ENCODE assay signal across 1 cellular context in the genomic region with DNA sequence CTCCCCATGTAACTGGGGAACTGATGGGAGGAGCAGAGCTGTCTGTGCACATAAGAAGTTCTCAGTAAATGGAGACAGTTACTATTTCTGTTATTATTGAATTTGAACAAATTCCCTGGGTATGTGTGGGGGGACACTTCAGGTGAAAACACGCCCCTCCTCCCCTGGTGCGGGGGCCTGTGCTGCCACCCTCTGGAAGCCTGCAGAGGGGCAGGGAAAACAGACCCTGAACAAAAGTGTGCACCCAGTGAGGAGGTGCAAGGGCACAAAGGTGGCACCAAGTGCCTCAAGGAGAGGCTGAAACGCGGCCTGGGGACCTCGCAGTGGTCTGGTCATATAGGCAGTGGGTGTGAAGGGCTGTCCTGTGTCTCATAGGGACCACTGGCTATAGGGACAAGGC.
TF ChIP-seq lines count a peak whose summit lies in the region.

No MANE protein-coding gene starts in this region.

TF ChIP-seq in HCT116, 20 proteins besides CTCF, POLR2A, EP300 and RAD21 (continued from another document):
- TF ChIP-seq, protein P1, sequence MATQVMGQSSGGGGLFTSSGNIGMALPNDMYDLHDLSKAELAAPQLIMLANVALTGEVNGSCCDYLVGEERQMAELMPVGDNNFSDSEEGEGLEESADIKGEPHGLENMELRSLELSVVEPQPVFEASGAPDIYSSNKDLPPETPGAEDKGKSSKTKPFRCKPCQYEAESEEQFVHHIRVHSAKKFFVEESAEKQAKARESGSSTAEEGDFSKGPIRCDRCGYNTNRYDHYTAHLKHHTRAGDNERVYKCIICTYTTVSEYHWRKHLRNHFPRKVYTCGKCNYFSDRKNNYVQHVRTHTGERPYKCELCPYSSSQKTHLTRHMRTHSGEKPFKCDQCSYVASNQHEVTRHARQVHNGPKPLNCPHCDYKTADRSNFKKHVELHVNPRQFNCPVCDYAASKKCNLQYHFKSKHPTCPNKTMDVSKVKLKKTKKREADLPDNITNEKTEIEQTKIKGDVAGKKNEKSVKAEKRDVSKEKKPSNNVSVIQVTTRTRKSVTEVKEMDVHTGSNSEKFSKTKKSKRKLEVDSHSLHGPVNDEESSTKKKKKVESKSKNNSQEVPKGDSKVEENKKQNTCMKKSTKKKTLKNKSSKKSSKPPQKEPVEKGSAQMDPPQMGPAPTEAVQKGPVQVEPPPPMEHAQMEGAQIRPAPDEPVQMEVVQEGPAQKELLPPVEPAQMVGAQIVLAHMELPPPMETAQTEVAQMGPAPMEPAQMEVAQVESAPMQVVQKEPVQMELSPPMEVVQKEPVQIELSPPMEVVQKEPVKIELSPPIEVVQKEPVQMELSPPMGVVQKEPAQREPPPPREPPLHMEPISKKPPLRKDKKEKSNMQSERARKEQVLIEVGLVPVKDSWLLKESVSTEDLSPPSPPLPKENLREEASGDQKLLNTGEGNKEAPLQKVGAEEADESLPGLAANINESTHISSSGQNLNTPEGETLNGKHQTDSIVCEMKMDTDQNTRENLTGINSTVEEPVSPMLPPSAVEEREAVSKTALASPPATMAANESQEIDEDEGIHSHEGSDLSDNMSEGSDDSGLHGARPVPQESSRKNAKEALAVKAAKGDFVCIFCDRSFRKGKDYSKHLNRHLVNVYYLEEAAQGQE (IDR thresholded peaks at IDR 0.05; ENCODE audit: low read depth): no peak
- TF ChIP-seq FOSL1 (IDR thresholded peaks at IDR 0.05; ENCODE audit: low read depth) (no peak), SIN3A (IDR thresholded peaks at IDR 0.05; ENCODE audit: low read depth) (no peak), ZNF274 (IDR thresholded peaks at IDR 0.05; ENCODE audit: low read depth, low read length) (no peak), YY1 (IDR thresholded peaks at IDR 0.05; ENCODE audit: extremely low read depth, insufficient replicate concordance, low read depth, low read length) (no peak), SRF (IDR thresholded peaks at IDR 0.05; ENCODE audit: low read depth) (no peak), SP1 (IDR thresholded peaks at IDR 0.05; ENCODE audit: low read depth) (no peak)
TF ChIP-seq in HCT116: peak in this region for 0.
